ENCODE assay signal across 8 cellular contexts in genomic region chr22:42613869-42614268, GRCh38. TPM values are rescaled to one million over a fixed set of nuclear protein-coding genes. Genes with fewer than 3 reads are reported as not detected.
DNase-seq lines count a peak whose midpoint lies in the region; TF ChIP-seq lines count a peak whose summit lies in the region.

No MANE protein-coding gene starts in this region.

- H3K9me3 ChIP-seq in GM23248 (ENCODE audit: low read depth), result no peaks in the 10 kb centered on the region
- H3K9me3 ChIP-seq in hepatocyte (ENCODE audit: low read depth), result no peaks in the 10 kb centered on the region
- H3K9me3 ChIP-seq in spleen, result no peaks in the 10 kb centered on the region

- H3F3A ChIP-seq in GM23248 (ENCODE audit: insufficient read depth), result peaks cover 42% of the 10 kb centered on the region

- H3K4me2 ChIP-seq in GM23248 (ENCODE audit: unreplicated experiment), result peak overlapping the region; percentile 85
- H3K4me2 ChIP-seq in hepatocyte, result peak overlapping the region; percentile 77

- DNase-seq in AG09309 (ENCODE audit: low read depth), result no peak
- peak; percentile 72 for DNase-seq in GM23248
- DNase-seq in activated CD4-positive, alpha-beta memory T cell treated with anti-CD3 and anti-CD28 coated beads for 36 hours, result peak; percentile 38
- no peak for DNase-seq in hepatocyte (ENCODE audit: low spot score)
- DNase-seq in spleen, result no peak
- DNase-seq in amniotic stem cell (lab: John Stamatoyannopoulos, UW), result no peak
- DNase-seq in OCI-M1 (lab: John Stamatoyannopoulos, UW), result no peak
- no peak for DNase-seq in SHP77 treated with DMSO at 0.1 percent for 48 hours (lab: John Stamatoyannopoulos, UW)

- H3K79me2 ChIP-seq in GM23248 (ENCODE audit: insufficient read depth), result peaks cover 51% of the 10 kb centered on the region
- peaks cover 53% of the 10 kb centered on the region for H3K79me2 ChIP-seq in hepatocyte

- no peaks in the 10 kb centered on the region for H3K9me3 Mint-ChIP-seq in activated CD4-positive, alpha-beta memory T cell treated with anti-CD3 and anti-CD28 coated beads for 36 hours

- H3K4me3 Mint-ChIP-seq in activated CD4-positive, alpha-beta memory T cell treated with anti-CD3 and anti-CD28 coated beads for 36 hours, result peak overlapping the region; percentile 94

- H3K4me3 ChIP-seq in AG09309 (ENCODE audit: control insufficient read depth, low read depth, low read length) (peak overlapping the region; percentile 69), GM23248 (peak overlapping the region; percentile 84), hepatocyte (peak overlapping the region; percentile 75), spleen (peak overlapping the region; percentile 51 to 91 (median 71))

- peak overlapping the region; percentile 93 for H3K9ac ChIP-seq in GM23248

- H3K27ac ChIP-seq in GM23248, result peak overlapping the region; percentile 97
- H3K27ac ChIP-seq in hepatocyte, result peak overlapping the region; percentile 90
- peak overlapping the region; percentile 90 to 99 (median 98) for H3K27ac ChIP-seq in spleen

- H3K36me3 Mint-ChIP-seq in activated CD4-positive, alpha-beta memory T cell treated with anti-CD3 and anti-CD28 coated beads for 36 hours, result peaks cover 27% of the 10 kb centered on the region

- in situ Hi-C loops in GM23248 (cut with MboI), result no loop called here

- intact Hi-C loops in activated CD4-positive, alpha-beta memory T cell treated with anti-CD3 and anti-CD28 coated beads for 36 hours (cut with micrococcal nuclease), result loop anchor here (2.0 kb wide), 3 partner anchors 31 to 243 kb away; partner anchors contain the start of genes ARFGAP3 and CYB5R3
- intact Hi-C loops in spleen (cut with DNase I; ENCODE audit: low total_unique reads), result no loop called here

- peaks cover 46% of the 10 kb centered on the region for H3K4me1 ChIP-seq in GM23248 (ENCODE audit: insufficient read depth)
- H3K4me1 ChIP-seq in hepatocyte (ENCODE audit: insufficient read depth), result peaks cover 30% of the 10 kb centered on the region
- H3K4me1 ChIP-seq in spleen, result peaks cover 38 to 81% (median 70%) of the 10 kb centered on the region in 6 donors

- TF ChIP-seq CTCF in AG09309 (IDR thresholded peaks at IDR 0.05; ENCODE audit: control insufficient read depth, insufficient read depth, low read depth, low read length, missing control alignments) (no peak), hepatocyte (IDR thresholded peaks at IDR 0.05; ENCODE audit: poor library complexity) (no peak), spleen (IDR thresholded peaks at IDR 0.05 in 8 of 11, conservative IDR thresholded peaks at IDR 0.05 in 3 of 11) (no peak)

- H3K27me3 ChIP-seq in GM23248 (replicated peaks; ENCODE audit: insufficient read depth) (no peaks in the 10 kb centered on the region), hepatocyte (no peaks in the 10 kb centered on the region), spleen (replicated peaks in 1 of 7) (no peaks in the 10 kb centered on the region)

- H3K36me3 ChIP-seq in GM23248 (ENCODE audit: low read depth) (no peaks in the 10 kb centered on the region), hepatocyte (replicated peaks; ENCODE audit: insufficient read depth, low read depth) (no peaks in the 10 kb centered on the region), spleen (peaks cover 0 to 44% (median 8%) of the 10 kb centered on the region in 6 donors)

- POLR2A ChIA-PET in activated CD4-positive, alpha-beta memory T cell treated with anti-CD3 and anti-CD28 coated beads for 36 hours (lab: Charles Lee), result interaction anchor here (0.6 to 3.6 kb wide), 9 partner anchors 7 to 581 kb away, joined by 3 to 45 read pairs (median 4); partner anchors contain the start of genes ARFGAP3, CYB5R3 and NDUFA6

- H3K9me2 ChIP-seq in GM23248 (ENCODE audit: insufficient read depth) (no peaks in the 10 kb centered on the region), hepatocyte (replicated peaks; ENCODE audit: insufficient read depth) (no peaks in the 10 kb centered on the region)

- H3K4me1 Mint-ChIP-seq in activated CD4-positive, alpha-beta memory T cell treated with anti-CD3 and anti-CD28 coated beads for 36 hours (ENCODE audit: low read depth), result peaks cover 55% of the 10 kb centered on the region

- CTCF ChIA-PET in activated CD4-positive, alpha-beta memory T cell treated with anti-CD3 and anti-CD28 coated beads for 36 hours (lab: Charles Lee), result no interaction called here

- WGBS in GM23248 (ENCODE audit: low coverage in 1 of 2, low lambda C conversion rate in 2 of 2, missing lambda C conversion rate in 2 of 2), 2 experiments, result 1 to 2% methylated on average over 8 of the region's 8 CpGs
- WGBS in hepatocyte (ENCODE audit: low lambda C conversion rate, missing lambda C conversion rate), result 1% methylated on average over 8 of the region's 8 CpGs
- WGBS in spleen, 5 donors, result 0 to 4% (median 1%) methylated on average over 8 of the region's 8 CpGs

- H4K20me1 ChIP-seq in GM23248 (ENCODE audit: insufficient read depth) (no peaks in the 10 kb centered on the region), hepatocyte (ENCODE audit: insufficient read depth, poor library complexity, severe bottlenecking) (peaks cover 47% of the 10 kb centered on the region)

- H3K27ac Mint-ChIP-seq in activated CD4-positive, alpha-beta memory T cell treated with anti-CD3 and anti-CD28 coated beads for 36 hours, result peak overlapping the region; percentile 96

- H2AFZ ChIP-seq in GM23248 (peak overlapping the region; percentile 49; the same call in 1 of the 2 replicates), hepatocyte (peak overlapping the region; percentile 34)

- peaks cover 3% of the 10 kb centered on the region for H3K27me3 Mint-ChIP-seq in activated CD4-positive, alpha-beta memory T cell treated with anti-CD3 and anti-CD28 coated beads for 36 hours

- no peak for TF ChIP-seq POLR2A in spleen (IDR thresholded peaks at IDR 0.05)

RNA-seq across cellular contexts. Expression of gene POLDIP3, which starts 0.8 kb away (rescaled TPM):
- total RNA-seq in GM23248 (2014; rRNA removed; shearing (Covaris generic)), result 32.8 and 35.5 TPM in 2 replicates
- 45.9 and 46.3 TPM in 2 replicates for polyA plus RNA-seq in GM23248 (2016; fragmentation: Nextera tagmentation; extraction: Ambion mirVana)
- 10 to 100 TPM; 64.6 to 75.3 TPM for total RNA-seq in activated CD4-positive, alpha-beta memory T cell treated with anti-CD3 and anti-CD28 coated beads for 36 hours
- total RNA-seq in hepatocyte, result 31.4 and 39.2 TPM in 2 replicates
- polyA plus RNA-seq in hepatocyte, result 39.4 and 40.3 TPM in 2 replicates
- total RNA-seq in spleen, result 10 to 100 TPM; 37.0 to 64.7 (median 59.2) TPM
- 10 to 100 TPM; 17.5 to 29.4 (median 23.3) TPM for polyA plus RNA-seq in spleen

RNA-seq across cellular contexts. Expression of gene ATP5MGL, which starts 26.5 kb away (rescaled TPM):
- not detected in 2 replicates for total RNA-seq in GM23248 (2014; rRNA removed; shearing (Covaris generic))
- polyA plus RNA-seq in GM23248 (2016; fragmentation: Nextera tagmentation; extraction: Ambion mirVana) (0.62 TPM in 1 of 2 replicates, not detected in the other), hepatocyte (0.60 TPM in 1 of 2 replicates, not detected in the other), spleen (not detected)
- total RNA-seq in activated CD4-positive, alpha-beta memory T cell treated with anti-CD3 and anti-CD28 coated beads for 36 hours, result under 1 TPM; 0.38 to 0.51 TPM
- total RNA-seq in hepatocyte (0.33 TPM in 1 of 2 replicates, not detected in the other), spleen (1 to 10 TPM in 4 of 7 donors, under 1 TPM in 1, not detected in 2; 0.63 to 1.7 (median 1.1) TPM)

RNA-seq across cellular contexts. Expression of gene CYB5R3, which starts 35.3 kb away (rescaled TPM):
- 314 and 378 TPM in 2 replicates for total RNA-seq in GM23248 (2014; rRNA removed; shearing (Covaris generic))
- polyA plus RNA-seq in GM23248 (2016; fragmentation: Nextera tagmentation; extraction: Ambion mirVana) (907 and 950 TPM in 2 replicates), hepatocyte (407 and 438 TPM in 2 replicates), spleen (10 to 100 TPM; 37.3 to 79.7 (median 66.7) TPM)
- 10 to 100 TPM; 73.7 to 77.6 TPM for total RNA-seq in activated CD4-positive, alpha-beta memory T cell treated with anti-CD3 and anti-CD28 coated beads for 36 hours
- total RNA-seq in hepatocyte (119 and 136 TPM in 2 replicates), spleen (100 to 1,000 TPM in 4 of 7 donors, 10 to 100 TPM in 3; 61.7 to 134 (median 101) TPM)

Comparison
In these comparisons a context has a peak if more than half of its experiments do, and no peak if none do; other contexts are left out.
1. DNase-seq: peak in GM23248 (single experiment) and activated CD4-positive, alpha-beta memory T cell treated with anti-CD3 and anti-CD28 coated beads for 36 hours (single experiment); none in AG09309 (single experiment), hepatocyte (single experiment), spleen (single experiment), amniotic stem cell (single experiment), OCI-M1 (single experiment) and SHP77 treated with DMSO at 0.1 percent for 48 hours (single experiment).
2. Peak in every context shown above with its lines, with median percentiles within 50 percentile points of each other: H3K4me3 ChIP-seq and H3K27ac ChIP-seq.